1 cellular context compared by ENCODE assay signal in the genomic region with DNA sequence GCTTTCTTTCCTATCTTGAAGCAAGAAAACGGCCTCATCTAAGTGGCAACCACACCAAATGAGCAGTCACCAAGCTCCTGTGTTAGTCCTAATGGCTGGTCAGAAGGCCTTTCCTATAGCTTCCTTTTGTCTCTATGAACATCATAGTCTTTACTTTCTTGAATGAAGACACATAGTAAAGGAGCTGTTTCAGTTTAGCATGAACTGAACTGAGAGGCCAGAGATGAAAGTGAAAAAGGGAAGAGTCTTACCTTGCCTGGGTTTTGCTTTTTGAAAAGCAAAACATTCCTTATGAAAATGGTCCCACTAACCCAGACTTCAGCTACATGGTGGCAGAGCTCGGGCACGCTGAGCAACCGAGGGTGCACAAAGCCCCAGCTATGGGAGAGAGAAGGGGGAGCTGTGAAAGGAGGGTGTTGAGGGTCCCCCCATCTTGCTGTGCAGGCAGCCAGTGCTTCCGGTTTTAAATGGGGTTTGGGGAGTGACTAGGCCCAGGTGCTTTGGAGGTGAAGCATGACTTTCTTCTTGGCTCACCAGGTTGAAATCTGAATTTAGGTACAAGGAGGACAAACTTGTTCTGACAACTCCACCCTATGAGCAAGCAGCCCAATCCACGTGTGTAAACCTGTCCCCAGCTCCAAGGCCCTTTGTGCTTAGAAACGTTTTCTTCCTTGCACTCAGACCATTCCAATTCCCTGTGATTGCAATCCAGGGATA.
TF ChIP-seq lines count a peak whose summit lies in the region.

No MANE protein-coding gene starts in this region.

TF ChIP-seq in WTC11, 78 proteins besides CTCF, POLR2A, EP300 and RAD21:
- TF ChIP-seq, protein P1, sequence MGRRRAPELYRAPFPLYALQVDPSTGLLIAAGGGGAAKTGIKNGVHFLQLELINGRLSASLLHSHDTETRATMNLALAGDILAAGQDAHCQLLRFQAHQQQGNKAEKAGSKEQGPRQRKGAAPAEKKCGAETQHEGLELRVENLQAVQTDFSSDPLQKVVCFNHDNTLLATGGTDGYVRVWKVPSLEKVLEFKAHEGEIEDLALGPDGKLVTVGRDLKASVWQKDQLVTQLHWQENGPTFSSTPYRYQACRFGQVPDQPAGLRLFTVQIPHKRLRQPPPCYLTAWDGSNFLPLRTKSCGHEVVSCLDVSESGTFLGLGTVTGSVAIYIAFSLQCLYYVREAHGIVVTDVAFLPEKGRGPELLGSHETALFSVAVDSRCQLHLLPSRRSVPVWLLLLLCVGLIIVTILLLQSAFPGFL (CRISPR knock-in tag; IDR thresholded peaks at IDR 0.05; ENCODE audit: borderline replicate concordance) = no peak
- TF ChIP-seq, protein P2, sequence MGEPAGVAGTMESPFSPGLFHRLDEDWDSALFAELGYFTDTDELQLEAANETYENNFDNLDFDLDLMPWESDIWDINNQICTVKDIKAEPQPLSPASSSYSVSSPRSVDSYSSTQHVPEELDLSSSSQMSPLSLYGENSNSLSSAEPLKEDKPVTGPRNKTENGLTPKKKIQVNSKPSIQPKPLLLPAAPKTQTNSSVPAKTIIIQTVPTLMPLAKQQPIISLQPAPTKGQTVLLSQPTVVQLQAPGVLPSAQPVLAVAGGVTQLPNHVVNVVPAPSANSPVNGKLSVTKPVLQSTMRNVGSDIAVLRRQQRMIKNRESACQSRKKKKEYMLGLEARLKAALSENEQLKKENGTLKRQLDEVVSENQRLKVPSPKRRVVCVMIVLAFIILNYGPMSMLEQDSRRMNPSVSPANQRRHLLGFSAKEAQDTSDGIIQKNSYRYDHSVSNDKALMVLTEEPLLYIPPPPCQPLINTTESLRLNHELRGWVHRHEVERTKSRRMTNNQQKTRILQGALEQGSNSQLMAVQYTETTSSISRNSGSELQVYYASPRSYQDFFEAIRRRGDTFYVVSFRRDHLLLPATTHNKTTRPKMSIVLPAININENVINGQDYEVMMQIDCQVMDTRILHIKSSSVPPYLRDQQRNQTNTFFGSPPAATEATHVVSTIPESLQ (CRISPR knock-in tag; IDR thresholded peaks at IDR 0.05) = no peak
- TF ChIP-seq MXD4 (CRISPR knock-in tag; IDR thresholded peaks at IDR 0.05; ENCODE audit: borderline replicate concordance) = no peak
- no peak for TF ChIP-seq NFATC4 (CRISPR knock-in tag; IDR thresholded peaks at IDR 0.05)
- TF ChIP-seq FOXJ3 (CRISPR knock-in tag; IDR thresholded peaks at IDR 0.05; ENCODE audit: borderline replicate concordance) = no peak
